In genomic region chr1:227734858-227735780, GRCh38 we compare ENCODE assay signal across 1 cellular context.
TF ChIP-seq lines count a peak whose summit lies in the region.

JMJD4 (minus strand) TSS chr1:227735302; CDS start chr1:227735273, 29 bp downstream.
SNAP47 (plus strand) TSS chr1:227735435; CDS start chr1:227747737, 12,302 bp downstream.

TF ChIP-seq in GM12878, 131 proteins besides CTCF, POLR2A, EP300 and RAD21 (continued from another document and continues in another):
- TF ChIP-seq CUX1 (IDR thresholded peaks at IDR 0.05; ENCODE audit: insufficient replicate concordance, low read depth, low read length) (no peak), PRDM15 (CRISPR knock-in tag; IDR thresholded peaks at IDR 0.05) (no peak), ATF3 (IDR thresholded peaks at IDR 0.05; ENCODE audit: borderline replicate concordance, extremely low read depth, low read depth, low read length) (no peak), MTA2 (IDR thresholded peaks at IDR 0.05; ENCODE audit: low read depth) (no peak), WRNIP1 (IDR thresholded peaks at IDR 0.05; ENCODE audit: borderline replicate concordance, low read depth, low read length) (no peak), STAT3 (IDR thresholded peaks at IDR 0.05; ENCODE audit: low read depth, low read length) (no peak), RUNX3 (IDR thresholded peaks at IDR 0.05; ENCODE audit: low read length) (peak; percentile 71), SREBF2 (IDR thresholded peaks at IDR 0.05; ENCODE audit: low read length) (no peak; the same call in 1 of the 2 replicates), SPI1 (IDR thresholded peaks at IDR 0.05; ENCODE audit: borderline replicate concordance, insufficient read depth, low read depth, low read length) (no peak), RELB (IDR thresholded peaks at IDR 0.05; ENCODE audit: low read depth) (no peak), BCL3 (IDR thresholded peaks at IDR 0.05; ENCODE audit: borderline replicate concordance, insufficient read depth, low read depth, low read length, poor library complexity, severe bottlenecking) (peak; percentile 21), NKRF (conservative IDR thresholded peaks at IDR 0.05) (peak; percentile 89), HCFC1 (IDR thresholded peaks at IDR 0.05; ENCODE audit: low read length) (peak; percentile 91), CREB1 (IDR thresholded peaks at IDR 0.05; ENCODE audit: low read depth) (peak; percentile 82), REST (IDR thresholded peaks at IDR 0.05; ENCODE audit: low read depth, low read length) (no peak), RELA (IDR thresholded peaks at IDR 0.05; ENCODE audit: borderline replicate concordance, partially characterized antibody) (peak; percentile 95), ZSCAN29 (IDR thresholded peaks at IDR 0.05) (peak; percentile 84; the same call in 1 of the 2 replicates), ELK1 (IDR thresholded peaks at IDR 0.05; ENCODE audit: low read depth, low read length) (peak; percentile 91), ZBTB4 (CRISPR knock-in tag; IDR thresholded peaks at IDR 0.05) (no peak), E4F1 (IDR thresholded peaks at IDR 0.05; ENCODE audit: borderline replicate concordance, partially characterized antibody) (peak; percentile 41), NR2C1 (IDR thresholded peaks at IDR 0.05) (peak; percentile 81), SMC3 (IDR thresholded peaks at IDR 0.05; ENCODE audit: borderline replicate concordance, low read length) (no peak), POLR2AphosphoS5 (IDR thresholded peaks at IDR 0.05; ENCODE audit: low read length) (peak; percentile 74; the same call in 1 of the 2 replicates), SMARCA5 (IDR thresholded peaks at IDR 0.05) (peak; percentile 88)
